1 cellular context compared by ENCODE assay signal in the genomic region with DNA sequence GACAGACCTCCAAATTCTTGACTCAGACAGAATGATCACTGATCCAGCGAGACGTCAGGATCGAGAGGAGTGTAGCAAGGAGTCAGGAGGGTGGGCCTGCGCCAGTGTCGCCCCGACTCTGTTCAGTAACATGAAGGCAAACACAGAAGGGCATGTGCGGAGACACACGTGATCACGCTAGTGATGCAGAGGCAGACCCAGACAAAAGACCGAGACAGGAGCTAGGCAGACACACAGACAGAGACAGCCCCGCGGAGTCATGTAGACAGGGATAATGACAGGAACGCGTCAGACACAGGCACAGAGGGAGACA.
TF ChIP-seq lines count a peak whose summit lies in the region.

No MANE protein-coding gene starts in this region.

TF ChIP-seq in K562, 482 proteins besides CTCF, POLR2A, EP300 and RAD21 (continues in another document):
- TF ChIP-seq NELFE (IDR thresholded peaks at IDR 0.05; ENCODE audit: insufficient read depth, insufficient read length) (no peak), TEAD4 (IDR thresholded peaks at IDR 0.05; ENCODE audit: low read length) (no peak), TEAD4 (CRISPR knock-in tag; IDR thresholded peaks at IDR 0.05; ENCODE audit: borderline replicate concordance) (0 out of 2 replicates have a peak, but pooled peaks have one; percentile 48), ATF1 (CRISPR knock-in tag; IDR thresholded peaks at IDR 0.05) (no peak), ATF1 (tag; IDR thresholded peaks at IDR 0.05) (0 out of 2 replicates have a peak, but pooled peaks have one; percentile 53), HDAC1 (IDR thresholded peaks at IDR 0.05) (peak in 1 of 2 experiments; percentile 63; a peak in 1 of 4 replicates), MTA1 (IDR thresholded peaks at IDR 0.05; ENCODE audit: borderline replicate concordance) (peak; percentile 43; the same call in 1 of the 2 replicates), TOE1 (IDR thresholded peaks at IDR 0.05; ENCODE audit: borderline replicate concordance) (peak; percentile 61; the same call in 1 of the 2 replicates), TOE1 (CRISPR knock-in tag; IDR thresholded peaks at IDR 0.05; ENCODE audit: borderline replicate concordance, low read depth) (no peak), FOXA3 (CRISPR knock-in tag; conservative IDR thresholded peaks at IDR 0.05 in 1 of 2, IDR thresholded peaks at IDR 0.05 in 1 of 2) (0 out of 4 replicates have a peak, but pooled peaks of 1 of the 2 experiments have one; percentile 23), IRF2 (CRISPR knock-in tag; IDR thresholded peaks at IDR 0.05) (no peak), IFI16 (CRISPR knock-in tag; IDR thresholded peaks at IDR 0.05) (no peak), ETV6 (IDR thresholded peaks at IDR 0.05; ENCODE audit: borderline replicate concordance in 1 of 2, low read depth in 2 of 2, low read length in 1 of 2) (no peak; a peak in 1 of 4 replicates), ETV6 (CRISPR knock-in tag; IDR thresholded peaks at IDR 0.05; ENCODE audit: borderline replicate concordance) (no peak), CBFA2T2 (conservative IDR thresholded peaks at IDR 0.05) (0 out of 2 replicates have a peak, but pooled peaks have one; percentile 1), ESRRA (IDR thresholded peaks at IDR 0.05; ENCODE audit: borderline replicate concordance, low read depth) (no peak), SMARCA4 (IDR thresholded peaks at IDR 0.05) (0 out of 2 replicates have a peak, but pooled peaks have one; percentile 34), NFIX (CRISPR knock-in tag; IDR thresholded peaks at IDR 0.05; ENCODE audit: low read depth) (no peak), MTA2 (IDR thresholded peaks at IDR 0.05; ENCODE audit: low read depth) (0 out of 2 replicates have a peak, but pooled peaks have one; percentile 5), MEIS2 (IDR thresholded peaks at IDR 0.05; ENCODE audit: partially characterized antibody) (peak; percentile 37), TEAD1 (CRISPR knock-in tag; IDR thresholded peaks at IDR 0.05) (peak in 1 of 2 experiments; percentile 19; a peak in 1 of 4 replicates), ELF4 (CRISPR knock-in tag; IDR thresholded peaks at IDR 0.05) (0 out of 2 replicates have a peak, but pooled peaks have one; percentile 40), ZEB2 (IDR thresholded peaks at IDR 0.05) (peak; percentile 50; the same call in 1 of the 2 replicates), BHLHE40 (IDR thresholded peaks at IDR 0.05; ENCODE audit: low read length) (peak; percentile 73; the same call in 1 of the 2 replicates), RAD51 (IDR thresholded peaks at IDR 0.05; ENCODE audit: borderline replicate concordance, low read depth) (peak; percentile 66), FOXK1 (CRISPR knock-in tag; IDR thresholded peaks at IDR 0.05; ENCODE audit: borderline replicate concordance) (0 out of 2 replicates have a peak, but pooled peaks have one; percentile 19), MXI1 (IDR thresholded peaks at IDR 0.05; ENCODE audit: low read depth, low read length) (no peak)
- TF ChIP-seq, protein P1, sequence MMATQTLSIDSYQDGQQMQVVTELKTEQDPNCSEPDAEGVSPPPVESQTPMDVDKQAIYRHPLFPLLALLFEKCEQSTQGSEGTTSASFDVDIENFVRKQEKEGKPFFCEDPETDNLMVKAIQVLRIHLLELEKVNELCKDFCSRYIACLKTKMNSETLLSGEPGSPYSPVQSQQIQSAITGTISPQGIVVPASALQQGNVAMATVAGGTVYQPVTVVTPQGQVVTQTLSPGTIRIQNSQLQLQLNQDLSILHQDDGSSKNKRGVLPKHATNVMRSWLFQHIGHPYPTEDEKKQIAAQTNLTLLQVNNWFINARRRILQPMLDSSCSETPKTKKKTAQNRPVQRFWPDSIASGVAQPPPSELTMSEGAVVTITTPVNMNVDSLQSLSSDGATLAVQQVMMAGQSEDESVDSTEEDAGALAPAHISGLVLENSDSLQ (IDR thresholded peaks at IDR 0.05) = peak; percentile 63
- TF ChIP-seq, protein P2, sequence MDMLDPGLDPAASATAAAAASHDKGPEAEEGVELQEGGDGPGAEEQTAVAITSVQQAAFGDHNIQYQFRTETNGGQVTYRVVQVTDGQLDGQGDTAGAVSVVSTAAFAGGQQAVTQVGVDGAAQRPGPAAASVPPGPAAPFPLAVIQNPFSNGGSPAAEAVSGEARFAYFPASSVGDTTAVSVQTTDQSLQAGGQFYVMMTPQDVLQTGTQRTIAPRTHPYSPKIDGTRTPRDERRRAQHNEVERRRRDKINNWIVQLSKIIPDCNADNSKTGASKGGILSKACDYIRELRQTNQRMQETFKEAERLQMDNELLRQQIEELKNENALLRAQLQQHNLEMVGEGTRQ (CRISPR knock-in tag; IDR thresholded peaks at IDR 0.05) = peak; percentile 68
- TF ChIP-seq, protein P3, sequence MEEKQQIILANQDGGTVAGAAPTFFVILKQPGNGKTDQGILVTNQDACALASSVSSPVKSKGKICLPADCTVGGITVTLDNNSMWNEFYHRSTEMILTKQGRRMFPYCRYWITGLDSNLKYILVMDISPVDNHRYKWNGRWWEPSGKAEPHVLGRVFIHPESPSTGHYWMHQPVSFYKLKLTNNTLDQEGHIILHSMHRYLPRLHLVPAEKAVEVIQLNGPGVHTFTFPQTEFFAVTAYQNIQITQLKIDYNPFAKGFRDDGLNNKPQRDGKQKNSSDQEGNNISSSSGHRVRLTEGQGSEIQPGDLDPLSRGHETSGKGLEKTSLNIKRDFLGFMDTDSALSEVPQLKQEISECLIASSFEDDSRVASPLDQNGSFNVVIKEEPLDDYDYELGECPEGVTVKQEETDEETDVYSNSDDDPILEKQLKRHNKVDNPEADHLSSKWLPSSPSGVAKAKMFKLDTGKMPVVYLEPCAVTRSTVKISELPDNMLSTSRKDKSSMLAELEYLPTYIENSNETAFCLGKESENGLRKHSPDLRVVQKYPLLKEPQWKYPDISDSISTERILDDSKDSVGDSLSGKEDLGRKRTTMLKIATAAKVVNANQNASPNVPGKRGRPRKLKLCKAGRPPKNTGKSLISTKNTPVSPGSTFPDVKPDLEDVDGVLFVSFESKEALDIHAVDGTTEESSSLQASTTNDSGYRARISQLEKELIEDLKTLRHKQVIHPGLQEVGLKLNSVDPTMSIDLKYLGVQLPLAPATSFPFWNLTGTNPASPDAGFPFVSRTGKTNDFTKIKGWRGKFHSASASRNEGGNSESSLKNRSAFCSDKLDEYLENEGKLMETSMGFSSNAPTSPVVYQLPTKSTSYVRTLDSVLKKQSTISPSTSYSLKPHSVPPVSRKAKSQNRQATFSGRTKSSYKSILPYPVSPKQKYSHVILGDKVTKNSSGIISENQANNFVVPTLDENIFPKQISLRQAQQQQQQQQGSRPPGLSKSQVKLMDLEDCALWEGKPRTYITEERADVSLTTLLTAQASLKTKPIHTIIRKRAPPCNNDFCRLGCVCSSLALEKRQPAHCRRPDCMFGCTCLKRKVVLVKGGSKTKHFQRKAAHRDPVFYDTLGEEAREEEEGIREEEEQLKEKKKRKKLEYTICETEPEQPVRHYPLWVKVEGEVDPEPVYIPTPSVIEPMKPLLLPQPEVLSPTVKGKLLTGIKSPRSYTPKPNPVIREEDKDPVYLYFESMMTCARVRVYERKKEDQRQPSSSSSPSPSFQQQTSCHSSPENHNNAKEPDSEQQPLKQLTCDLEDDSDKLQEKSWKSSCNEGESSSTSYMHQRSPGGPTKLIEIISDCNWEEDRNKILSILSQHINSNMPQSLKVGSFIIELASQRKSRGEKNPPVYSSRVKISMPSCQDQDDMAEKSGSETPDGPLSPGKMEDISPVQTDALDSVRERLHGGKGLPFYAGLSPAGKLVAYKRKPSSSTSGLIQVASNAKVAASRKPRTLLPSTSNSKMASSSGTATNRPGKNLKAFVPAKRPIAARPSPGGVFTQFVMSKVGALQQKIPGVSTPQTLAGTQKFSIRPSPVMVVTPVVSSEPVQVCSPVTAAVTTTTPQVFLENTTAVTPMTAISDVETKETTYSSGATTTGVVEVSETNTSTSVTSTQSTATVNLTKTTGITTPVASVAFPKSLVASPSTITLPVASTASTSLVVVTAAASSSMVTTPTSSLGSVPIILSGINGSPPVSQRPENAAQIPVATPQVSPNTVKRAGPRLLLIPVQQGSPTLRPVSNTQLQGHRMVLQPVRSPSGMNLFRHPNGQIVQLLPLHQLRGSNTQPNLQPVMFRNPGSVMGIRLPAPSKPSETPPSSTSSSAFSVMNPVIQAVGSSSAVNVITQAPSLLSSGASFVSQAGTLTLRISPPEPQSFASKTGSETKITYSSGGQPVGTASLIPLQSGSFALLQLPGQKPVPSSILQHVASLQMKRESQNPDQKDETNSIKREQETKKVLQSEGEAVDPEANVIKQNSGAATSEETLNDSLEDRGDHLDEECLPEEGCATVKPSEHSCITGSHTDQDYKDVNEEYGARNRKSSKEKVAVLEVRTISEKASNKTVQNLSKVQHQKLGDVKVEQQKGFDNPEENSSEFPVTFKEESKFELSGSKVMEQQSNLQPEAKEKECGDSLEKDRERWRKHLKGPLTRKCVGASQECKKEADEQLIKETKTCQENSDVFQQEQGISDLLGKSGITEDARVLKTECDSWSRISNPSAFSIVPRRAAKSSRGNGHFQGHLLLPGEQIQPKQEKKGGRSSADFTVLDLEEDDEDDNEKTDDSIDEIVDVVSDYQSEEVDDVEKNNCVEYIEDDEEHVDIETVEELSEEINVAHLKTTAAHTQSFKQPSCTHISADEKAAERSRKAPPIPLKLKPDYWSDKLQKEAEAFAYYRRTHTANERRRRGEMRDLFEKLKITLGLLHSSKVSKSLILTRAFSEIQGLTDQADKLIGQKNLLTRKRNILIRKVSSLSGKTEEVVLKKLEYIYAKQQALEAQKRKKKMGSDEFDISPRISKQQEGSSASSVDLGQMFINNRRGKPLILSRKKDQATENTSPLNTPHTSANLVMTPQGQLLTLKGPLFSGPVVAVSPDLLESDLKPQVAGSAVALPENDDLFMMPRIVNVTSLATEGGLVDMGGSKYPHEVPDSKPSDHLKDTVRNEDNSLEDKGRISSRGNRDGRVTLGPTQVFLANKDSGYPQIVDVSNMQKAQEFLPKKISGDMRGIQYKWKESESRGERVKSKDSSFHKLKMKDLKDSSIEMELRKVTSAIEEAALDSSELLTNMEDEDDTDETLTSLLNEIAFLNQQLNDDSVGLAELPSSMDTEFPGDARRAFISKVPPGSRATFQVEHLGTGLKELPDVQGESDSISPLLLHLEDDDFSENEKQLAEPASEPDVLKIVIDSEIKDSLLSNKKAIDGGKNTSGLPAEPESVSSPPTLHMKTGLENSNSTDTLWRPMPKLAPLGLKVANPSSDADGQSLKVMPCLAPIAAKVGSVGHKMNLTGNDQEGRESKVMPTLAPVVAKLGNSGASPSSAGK (IDR thresholded peaks at IDR 0.05) = 0 out of 2 replicates have a peak, but pooled peaks have one; percentile 65
- TF ChIP-seq, protein P4, sequence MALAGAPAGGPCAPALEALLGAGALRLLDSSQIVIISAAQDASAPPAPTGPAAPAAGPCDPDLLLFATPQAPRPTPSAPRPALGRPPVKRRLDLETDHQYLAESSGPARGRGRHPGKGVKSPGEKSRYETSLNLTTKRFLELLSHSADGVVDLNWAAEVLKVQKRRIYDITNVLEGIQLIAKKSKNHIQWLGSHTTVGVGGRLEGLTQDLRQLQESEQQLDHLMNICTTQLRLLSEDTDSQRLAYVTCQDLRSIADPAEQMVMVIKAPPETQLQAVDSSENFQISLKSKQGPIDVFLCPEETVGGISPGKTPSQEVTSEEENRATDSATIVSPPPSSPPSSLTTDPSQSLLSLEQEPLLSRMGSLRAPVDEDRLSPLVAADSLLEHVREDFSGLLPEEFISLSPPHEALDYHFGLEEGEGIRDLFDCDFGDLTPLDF (CRISPR knock-in tag; IDR thresholded peaks at IDR 0.05) = no peak
- TF ChIP-seq, protein P5, sequence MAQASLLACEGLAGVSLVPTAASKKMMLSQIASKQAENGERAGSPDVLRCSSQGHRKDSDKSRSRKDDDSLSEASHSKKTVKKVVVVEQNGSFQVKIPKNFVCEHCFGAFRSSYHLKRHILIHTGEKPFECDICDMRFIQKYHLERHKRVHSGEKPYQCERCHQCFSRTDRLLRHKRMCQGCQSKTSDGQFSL (CRISPR knock-in tag; IDR thresholded peaks at IDR 0.05) = 0 out of 2 replicates have a peak, but pooled peaks have one; percentile 36
- TF ChIP-seq, protein P5 (tag; IDR thresholded peaks at IDR 0.05) = no peak
- TF ChIP-seq, protein P6, sequence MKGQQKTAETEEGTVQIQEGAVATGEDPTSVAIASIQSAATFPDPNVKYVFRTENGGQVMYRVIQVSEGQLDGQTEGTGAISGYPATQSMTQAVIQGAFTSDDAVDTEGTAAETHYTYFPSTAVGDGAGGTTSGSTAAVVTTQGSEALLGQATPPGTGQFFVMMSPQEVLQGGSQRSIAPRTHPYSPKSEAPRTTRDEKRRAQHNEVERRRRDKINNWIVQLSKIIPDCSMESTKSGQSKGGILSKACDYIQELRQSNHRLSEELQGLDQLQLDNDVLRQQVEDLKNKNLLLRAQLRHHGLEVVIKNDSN (CRISPR knock-in tag; IDR thresholded peaks at IDR 0.05) = peak; percentile 88
- TF ChIP-seq, protein P7, sequence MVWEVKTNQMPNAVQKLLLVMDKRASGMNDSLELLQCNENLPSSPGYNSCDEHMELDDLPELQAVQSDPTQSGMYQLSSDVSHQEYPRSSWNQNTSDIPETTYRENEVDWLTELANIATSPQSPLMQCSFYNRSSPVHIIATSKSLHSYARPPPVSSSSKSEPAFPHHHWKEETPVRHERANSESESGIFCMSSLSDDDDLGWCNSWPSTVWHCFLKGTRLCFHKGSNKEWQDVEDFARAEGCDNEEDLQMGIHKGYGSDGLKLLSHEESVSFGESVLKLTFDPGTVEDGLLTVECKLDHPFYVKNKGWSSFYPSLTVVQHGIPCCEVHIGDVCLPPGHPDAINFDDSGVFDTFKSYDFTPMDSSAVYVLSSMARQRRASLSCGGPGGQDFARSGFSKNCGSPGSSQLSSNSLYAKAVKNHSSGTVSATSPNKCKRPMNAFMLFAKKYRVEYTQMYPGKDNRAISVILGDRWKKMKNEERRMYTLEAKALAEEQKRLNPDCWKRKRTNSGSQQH (CRISPR knock-in tag; IDR thresholded peaks at IDR 0.05) = 0 out of 2 replicates have a peak, but pooled peaks have one; percentile 10
- TF ChIP-seq, protein P8, sequence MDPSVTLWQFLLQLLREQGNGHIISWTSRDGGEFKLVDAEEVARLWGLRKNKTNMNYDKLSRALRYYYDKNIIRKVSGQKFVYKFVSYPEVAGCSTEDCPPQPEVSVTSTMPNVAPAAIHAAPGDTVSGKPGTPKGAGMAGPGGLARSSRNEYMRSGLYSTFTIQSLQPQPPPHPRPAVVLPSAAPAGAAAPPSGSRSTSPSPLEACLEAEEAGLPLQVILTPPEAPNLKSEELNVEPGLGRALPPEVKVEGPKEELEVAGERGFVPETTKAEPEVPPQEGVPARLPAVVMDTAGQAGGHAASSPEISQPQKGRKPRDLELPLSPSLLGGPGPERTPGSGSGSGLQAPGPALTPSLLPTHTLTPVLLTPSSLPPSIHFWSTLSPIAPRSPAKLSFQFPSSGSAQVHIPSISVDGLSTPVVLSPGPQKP (CRISPR knock-in tag; IDR thresholded peaks at IDR 0.05) = no peak
- TF ChIP-seq, protein P9, sequence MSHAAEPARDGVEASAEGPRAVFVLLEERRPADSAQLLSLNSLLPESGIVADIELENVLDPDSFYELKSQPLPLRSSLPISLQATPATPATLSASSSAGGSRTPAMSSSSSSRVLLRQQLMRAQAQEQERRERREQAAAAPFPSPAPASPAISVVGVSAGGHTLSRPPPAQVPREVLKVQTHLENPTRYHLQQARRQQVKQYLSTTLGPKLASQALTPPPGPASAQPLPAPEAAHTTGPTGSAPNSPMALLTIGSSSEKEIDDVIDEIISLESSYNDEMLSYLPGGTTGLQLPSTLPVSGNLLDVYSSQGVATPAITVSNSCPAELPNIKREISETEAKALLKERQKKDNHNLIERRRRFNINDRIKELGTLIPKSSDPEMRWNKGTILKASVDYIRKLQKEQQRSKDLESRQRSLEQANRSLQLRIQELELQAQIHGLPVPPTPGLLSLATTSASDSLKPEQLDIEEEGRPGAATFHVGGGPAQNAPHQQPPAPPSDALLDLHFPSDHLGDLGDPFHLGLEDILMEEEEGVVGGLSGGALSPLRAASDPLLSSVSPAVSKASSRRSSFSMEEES (CRISPR knock-in tag; IDR thresholded peaks at IDR 0.05) = peak; percentile 25; the same call in 1 of the 2 replicates
